ENCODE assay signal across 8 cellular contexts in genomic region chr2:135742307-135742838, GRCh38. TPM values are rescaled to one million over a fixed set of nuclear protein-coding genes. Genes with fewer than 3 reads are reported as not detected.
DNase-seq lines count a peak whose midpoint lies in the region; ATAC-seq, FAIRE-seq and TF ChIP-seq lines count a peak whose summit lies in the region.

No MANE protein-coding gene starts in this region.

- peak overlapping the region; percentile 27 to 93 for H3K4ac ChIP-seq in mesenchymal stem cell (ENCODE audit: low read depth in 1 of 2, low read length in 2 of 2)

- no peaks in the 10 kb centered on the region for H3K9me3 ChIP-seq in A549
- no peaks in the 10 kb centered on the region for H3K9me3 ChIP-seq in effector memory CD4-positive, alpha-beta T cell (ENCODE audit: control insufficient read depth, low read length)
- no peaks in the 10 kb centered on the region for H3K9me3 ChIP-seq in mesenchymal stem cell (ENCODE audit: control insufficient read depth, low read length)
- H3K9me3 ChIP-seq in stomach smooth muscle (ENCODE audit: control insufficient read depth in 2 of 2, low read length in 2 of 2) = no peaks in the 10 kb centered on the region

- peaks cover 5% of the 10 kb centered on the region for H3K36me3 ChIP-seq in effector memory CD4-positive, alpha-beta T cell (ENCODE audit: control insufficient read depth, insufficient read depth, low read length)
- H3K36me3 ChIP-seq in mesenchymal stem cell (ENCODE audit: control insufficient read depth in 1 of 2, insufficient read depth in 2 of 2, low read depth in 1 of 2, low read length in 2 of 2) (peaks cover 0 to 10% of the 10 kb centered on the region in 2 experiments), stomach smooth muscle (ENCODE audit: control insufficient read depth in 2 of 2, insufficient read depth in 2 of 2, low read length in 2 of 2) (peaks cover 0 to 2% of the 10 kb centered on the region in 2 donors)

- H3K23ac ChIP-seq in mesenchymal stem cell (ENCODE audit: low read length in 2 of 2) = peak overlapping the region in 1 of 2 experiments; percentile 6

- POLR2A ChIA-PET in A549 (lab: Yijun Ruan, JAX) = interaction anchor here (0.6 to 1.4 kb wide), 4 partner anchors 13 to 211 kb away, joined by 3 read pairs; partner anchors contain the start of genes MCM6, R3HDM1 and ZRANB3

- WGBS in A549 (ENCODE audit: missing lambda C conversion rate) = under 1% methylated on average over 16 of the region's 35 CpGs
- under 1% methylated on average over 28 of the region's 35 CpGs for WGBS in mesenchymal stem cell

- peak overlapping the region; percentile 31 to 86 for H3K18ac ChIP-seq in mesenchymal stem cell (ENCODE audit: low read depth in 1 of 2, low read length in 2 of 2)

- H3K9ac ChIP-seq in mesenchymal stem cell (ENCODE audit: low read length) (peak overlapping the region; percentile 97), stomach smooth muscle (ENCODE audit: low read length in 2 of 2) (peak overlapping the region; percentile 94 to 97)

- no peak for FAIRE-seq in A549 (lab: Jason Lieb, UNC)

- no peaks in the 10 kb centered on the region for H3K27me3 ChIP-seq in effector memory CD4-positive, alpha-beta T cell (replicated peaks; ENCODE audit: control insufficient read depth, insufficient read depth, low read length, poor library complexity, severe bottlenecking)
- H3K27me3 ChIP-seq in mesenchymal stem cell (ENCODE audit: control insufficient read depth in 1 of 2, insufficient read depth in 1 of 2, low read length in 2 of 2) (no peaks in the 10 kb centered on the region), stomach smooth muscle (ENCODE audit: control insufficient read depth in 1 of 2, insufficient read depth in 2 of 2, low read length in 2 of 2) (no peaks in the 10 kb centered on the region)

- H2AK5ac ChIP-seq in mesenchymal stem cell (ENCODE audit: low read length, severe bottlenecking) = no peak overlapping the region

- H2BK12ac ChIP-seq in mesenchymal stem cell (ENCODE audit: low read length in 2 of 2) = no peak overlapping the region

- TF ChIP-seq CTCF in A549 (IDR thresholded peaks at IDR 0.05) = no peak
- TF ChIP-seq CTCF in GM10266 (IDR thresholded peaks at IDR 0.05; ENCODE audit: control insufficient read depth, insufficient read depth, low read depth, missing control alignments) = no peak
- no peak for TF ChIP-seq CTCF in WI38 (IDR thresholded peaks at IDR 0.05; ENCODE audit: low read depth, low read length)

- H3K27ac ChIP-seq in A549 = peak overlapping the region; percentile 92 to 96
- H3K27ac ChIP-seq in effector memory CD4-positive, alpha-beta T cell (ENCODE audit: insufficient read depth, low read length, poor library complexity, severe bottlenecking) = peak overlapping the region; percentile 96
- H3K27ac ChIP-seq in mesenchymal stem cell (ENCODE audit: low read length, poor library complexity, severe bottlenecking) = peak overlapping the region; percentile 71
- peak overlapping the region; percentile 97 for H3K27ac ChIP-seq in stomach smooth muscle (ENCODE audit: low read length)

- H3K4me2 ChIP-seq in A549 (peak overlapping the region; percentile 96), mesenchymal stem cell (ENCODE audit: low read length, poor library complexity, severe bottlenecking) (peak overlapping the region; percentile 14)

- peak overlapping the region; percentile 8 for H2AFZ ChIP-seq in mesenchymal stem cell (ENCODE audit: low read depth, low read length)

- TF ChIP-seq RAD21 in A549 (conservative IDR thresholded peaks at IDR 0.05 in 1 of 2, IDR thresholded peaks at IDR 0.05 in 1 of 2) = no peak

- TF ChIP-seq EP300 in A549 (IDR thresholded peaks at IDR 0.05) = no peak

- DNase-seq in A549 (ENCODE audit: low read depth in 1 of 2, low spot score in 1 of 2) = peak; percentile 21 to 54
- peak; percentile 52 for DNase-seq in GM10266 (ENCODE audit: extremely low spot score)
- DNase-seq in NCI-H146 (lab: John Stamatoyannopoulos, UW) = peak; percentile 76
- DNase-seq in effector memory CD4-positive, alpha-beta T cell = peak in 2 of 3 donors; percentile 20 to 21
- peak; percentile 80 for DNase-seq in mesenchymal stem cell

- CTCF ChIA-PET in A549 (lab: Yijun Ruan, JAX) = no interaction called here

- H2BK120ac ChIP-seq in mesenchymal stem cell (ENCODE audit: low read depth, low read length) = peak overlapping the region; percentile 73

- peak overlapping the region in 1 of 2 experiments; percentile 78 for H3K14ac ChIP-seq in mesenchymal stem cell (ENCODE audit: low read length in 2 of 2)

- H3K4me1 ChIP-seq in A549 (peaks cover 26% of the 10 kb centered on the region; the same call in 2 of the 3 replicates), mesenchymal stem cell (ENCODE audit: control insufficient read depth, insufficient read depth, low read depth, low read length) (peaks cover 5% of the 10 kb centered on the region), stomach smooth muscle (ENCODE audit: control insufficient read depth, insufficient read depth, low read length) (no peaks in the 10 kb centered on the region)
- peaks cover 10% of the 10 kb centered on the region for H3K4me1 ChIP-seq in effector memory CD4-positive, alpha-beta T cell (ENCODE audit: control insufficient read depth, insufficient read depth, low read length, poor library complexity, severe bottlenecking)

- ATAC-seq in A549 = peak; percentile 42 to 52
- ATAC-seq in HG02759 (IDR thresholded peaks at IDR 0.05; ENCODE audit: unreplicated experiment) = peak; percentile 22

- H4K91ac ChIP-seq in mesenchymal stem cell (ENCODE audit: low read length) = peak overlapping the region; percentile 5

- TF ChIP-seq POLR2A in A549 (IDR thresholded peaks at IDR 0.05; ENCODE audit: low read length) = no peak

- H3K4me3 ChIP-seq in A549 (peak overlapping the region; percentile 92), WI38 (ENCODE audit: low read depth, low read length) (peak overlapping the region; percentile 94), mesenchymal stem cell (ENCODE audit: insufficient read depth in 1 of 2, low read depth in 1 of 2, low read length in 2 of 2) (peak overlapping the region; percentile 68 to 91), stomach smooth muscle (ENCODE audit: low read length in 2 of 2) (peak overlapping the region; percentile 86 to 96)
- peak overlapping the region; percentile 96 for H3K4me3 ChIP-seq in effector memory CD4-positive, alpha-beta T cell (ENCODE audit: insufficient read depth, low read depth, low read length, poor library complexity, severe bottlenecking)

- peak overlapping the region; percentile 30 for H4K8ac ChIP-seq in mesenchymal stem cell (ENCODE audit: low read length)

- H3K79me1 ChIP-seq in mesenchymal stem cell (replicated peaks; ENCODE audit: low read length, poor library complexity, severe bottlenecking) = no peaks in the 10 kb centered on the region

- H2BK15ac ChIP-seq in mesenchymal stem cell (ENCODE audit: low read depth, poor library complexity, severe bottlenecking) = peak overlapping the region; percentile 29

- H2BK5ac ChIP-seq in mesenchymal stem cell (ENCODE audit: low read depth, low read length, poor library complexity, severe bottlenecking) = peak overlapping the region; percentile 71

TF ChIP-seq in A549, 52 proteins besides CTCF, POLR2A, EP300 and RAD21 (continues in another document):
- TF ChIP-seq, protein P1, sequence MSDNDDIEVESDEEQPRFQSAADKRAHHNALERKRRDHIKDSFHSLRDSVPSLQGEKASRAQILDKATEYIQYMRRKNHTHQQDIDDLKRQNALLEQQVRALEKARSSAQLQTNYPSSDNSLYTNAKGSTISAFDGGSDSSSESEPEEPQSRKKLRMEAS (IDR thresholded peaks at IDR 0.05) = no peak
- TF ChIP-seq MAFK (IDR thresholded peaks at IDR 0.05; ENCODE audit: partially characterized antibody) (peak; percentile 71), ZNF302 (CRISPR knock-in tag; IDR thresholded peaks at IDR 0.05) (no peak), PHF8 (IDR thresholded peaks at IDR 0.05; ENCODE audit: borderline replicate concordance, low read depth) (0 out of 2 replicates have a peak, but pooled peaks have one; percentile 12), HOXA7 (CRISPR knock-in tag; IDR thresholded peaks at IDR 0.05) (no peak), CEBPB (IDR thresholded peaks at IDR 0.05) (no peak), NR3C1 (IDR thresholded peaks at IDR 0.05) (no peak), ZC3H11A (IDR thresholded peaks at IDR 0.05) (no peak), EHF (CRISPR knock-in tag; IDR thresholded peaks at IDR 0.05) (no peak), POLR2AphosphoS2 (conservative IDR thresholded peaks at IDR 0.05; ENCODE audit: low read length) (no peak), E2F6 (IDR thresholded peaks at IDR 0.05; ENCODE audit: borderline replicate concordance, low read depth) (no peak)
- TF ChIP-seq, protein P2, sequence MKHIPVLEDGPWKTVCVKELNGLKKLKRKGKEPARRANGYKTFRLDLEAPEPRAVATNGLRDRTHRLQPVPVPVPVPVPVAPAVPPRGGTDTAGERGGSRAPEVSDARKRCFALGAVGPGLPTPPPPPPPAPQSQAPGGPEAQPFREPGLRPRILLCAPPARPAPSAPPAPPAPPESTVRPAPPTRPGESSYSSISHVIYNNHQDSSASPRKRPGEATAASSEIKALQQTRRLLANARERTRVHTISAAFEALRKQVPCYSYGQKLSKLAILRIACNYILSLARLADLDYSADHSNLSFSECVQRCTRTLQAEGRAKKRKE (CRISPR knock-in tag; IDR thresholded peaks at IDR 0.05; ENCODE audit: low read depth) = no peak
- TF ChIP-seq, protein P3, sequence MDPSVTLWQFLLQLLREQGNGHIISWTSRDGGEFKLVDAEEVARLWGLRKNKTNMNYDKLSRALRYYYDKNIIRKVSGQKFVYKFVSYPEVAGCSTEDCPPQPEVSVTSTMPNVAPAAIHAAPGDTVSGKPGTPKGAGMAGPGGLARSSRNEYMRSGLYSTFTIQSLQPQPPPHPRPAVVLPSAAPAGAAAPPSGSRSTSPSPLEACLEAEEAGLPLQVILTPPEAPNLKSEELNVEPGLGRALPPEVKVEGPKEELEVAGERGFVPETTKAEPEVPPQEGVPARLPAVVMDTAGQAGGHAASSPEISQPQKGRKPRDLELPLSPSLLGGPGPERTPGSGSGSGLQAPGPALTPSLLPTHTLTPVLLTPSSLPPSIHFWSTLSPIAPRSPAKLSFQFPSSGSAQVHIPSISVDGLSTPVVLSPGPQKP (IDR thresholded peaks at IDR 0.05; ENCODE audit: low read depth, low read length) = no peak

RNA-seq across cellular contexts. Expression of gene UBXN4, which starts 0.7 kb away (rescaled TPM):
- 129 and 134 TPM in 2 replicates for polyA plus RNA-seq in A549 (2011; rRNA removed)
- 20.8 and 22.1 TPM in 2 replicates for polyA plus RNA-seq in A549 (2012; cell fraction: cytosol; rRNA removed)
- polyA plus RNA-seq in A549 (2012; cell fraction: nucleus; rRNA removed) = 26.2 and 34.3 TPM in 2 replicates
- polyA plus RNA-seq in A549 (2017; fragmentation: RNase III; extraction: RNeasy Plus Mini Kit Qiagen cat#74134 plus additional on column Dnase treatment) = 58.2 to 72.8 TPM (median 70.8 TPM) in 3 replicates
- polyA minus RNA-seq in A549 (2011; rRNA and poly(A)+ RNA removed) = 23.7 and 36.2 TPM in 2 replicates
- 70.6 TPM for polyA plus RNA-seq in mesenchymal stem cell (2013, experiment 1 of 2)
- polyA plus RNA-seq in mesenchymal stem cell (2013, experiment 2 of 2) = 71.3 TPM

Comparison
In these comparisons a context has a peak if more than half of its experiments do, and no peak if none do; other contexts are left out.
1. Peak in every context shown above with its lines: DNase-seq, ATAC-seq, H3K4me3 ChIP-seq and H3K27ac ChIP-seq.
2. DNase-seq: peak in every context shown above with its lines; median percentile 80 in mesenchymal stem cell; 76 in NCI-H146; 52 in GM10266; 38 in A549; 20 in effector memory CD4-positive, alpha-beta T cell.